In the genomic region with DNA sequence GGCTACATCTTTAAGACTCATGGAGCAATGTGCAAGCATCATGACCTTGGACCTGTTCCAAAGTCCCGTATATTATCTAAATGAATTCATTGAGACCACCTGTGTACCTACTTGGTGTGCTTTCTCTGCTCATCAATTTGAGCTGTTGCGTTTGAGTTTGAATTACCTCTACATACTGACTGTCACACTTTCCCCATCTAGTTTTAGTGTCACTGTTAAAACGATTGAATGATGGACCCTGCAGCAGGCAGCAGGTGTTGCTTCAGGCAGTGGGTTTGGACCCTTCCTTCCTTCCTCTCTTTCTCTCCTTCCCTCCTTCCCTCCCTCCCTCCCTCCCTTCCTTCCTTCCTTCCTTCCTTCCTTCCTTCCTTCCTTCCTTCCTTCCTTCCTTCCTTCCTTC, we compare ENCODE assay signal across 8 cellular contexts.
"Had no signal": no experiment of that assay in that cellular context is flagged by ENCODE, and none has a peak within 500 bp of the region (broad histone marks: within the 10 kb centered on the region; RNA-seq: fewer than 3 reads in every experiment).

No MANE protein-coding gene starts in this region.

- FAIRE-seq: G401.6, GM12878, GM12891, GM12892, GM18507, GM19239 had no signal

- ATAC-seq: GM12878 had no signal

- H3K4me3 ChIP-seq: GM12878 had no signal

- DNase-seq: GDM1, GF-D8 had no signal
